In genomic region chr7:94223375-94224084, GRCh38 we compare ENCODE assay signal across 8 cellular contexts.
DNase-seq lines count a peak whose midpoint lies in the region; ATAC-seq and TF ChIP-seq lines count a peak whose summit lies in the region.

No MANE protein-coding gene starts in this region.

- H3K36me3 Mint-ChIP-seq in activated CD4-positive, alpha-beta memory T cell treated with anti-CD3 and anti-CD28 coated beads for 36 hours, result no peaks in the 10 kb centered on the region

- peak overlapping the region; percentile 24 for H3K4me3 ChIP-seq in astrocyte of the spinal cord (ENCODE audit: low read depth, low read length)

- in situ Hi-C loops in astrocyte of the spinal cord (cut with HindIII; ENCODE audit: low sequenced_read_pairs), result no loop called here

- H3K4me1 Mint-ChIP-seq in activated CD4-positive, alpha-beta memory T cell treated with anti-CD3 and anti-CD28 coated beads for 36 hours (ENCODE audit: low read depth), result no peaks in the 10 kb centered on the region

- DNase-seq in NCI-H1092 (lab: John Stamatoyannopoulos, UW) (peak; percentile 19), astrocyte of the spinal cord (ENCODE audit: low read depth, low spot score) (peak; percentile 72), myocyte (ENCODE audit: low read depth) (peak; percentile 72), NCI-H187 treated with DMSO at 0.1 percent for 48 hours (lab: John Stamatoyannopoulos, UW) (no peak)
- DNase-seq in stimulated activated CD4-positive, alpha-beta T cell treated with anti-CD3 and anti-CD28 coated beads, Interleukin-4, amount 100 ng/mL, for 24 hours, result no peak
- DNase-seq in activated CD4-positive, alpha-beta memory T cell treated with anti-CD3 and anti-CD28 coated beads for 36 hours, result no peak

- no peak overlapping the region for H3K27ac Mint-ChIP-seq in activated CD4-positive, alpha-beta memory T cell treated with anti-CD3 and anti-CD28 coated beads for 36 hours

- POLR2A ChIA-PET in activated CD4-positive, alpha-beta memory T cell treated with anti-CD3 and anti-CD28 coated beads for 36 hours (lab: Charles Lee), result no interaction called here

- no peak for ATAC-seq in GM21786 (IDR thresholded peaks at IDR 0.05; ENCODE audit: unreplicated experiment)

- peaks cover 2% of the 10 kb centered on the region for H3K9me3 Mint-ChIP-seq in activated CD4-positive, alpha-beta memory T cell treated with anti-CD3 and anti-CD28 coated beads for 36 hours

- no peaks in the 10 kb centered on the region for H3K27me3 Mint-ChIP-seq in activated CD4-positive, alpha-beta memory T cell treated with anti-CD3 and anti-CD28 coated beads for 36 hours

- TF ChIP-seq CTCF in GM12872 (IDR thresholded peaks at IDR 0.05; ENCODE audit: insufficient read depth, low read depth, low read length) (peak; percentile 41; the same call in 1 of the 3 replicates), astrocyte of the spinal cord (IDR thresholded peaks at IDR 0.05; ENCODE audit: low read depth, low read length) (peak; percentile 71)

- CTCF ChIA-PET in activated CD4-positive, alpha-beta memory T cell treated with anti-CD3 and anti-CD28 coated beads for 36 hours (lab: Charles Lee), result no interaction called here

- H3K4me3 Mint-ChIP-seq in activated CD4-positive, alpha-beta memory T cell treated with anti-CD3 and anti-CD28 coated beads for 36 hours, result no peak overlapping the region

- intact Hi-C loops in activated CD4-positive, alpha-beta memory T cell treated with anti-CD3 and anti-CD28 coated beads for 36 hours (cut with micrococcal nuclease), result no loop called here

Comparison
In these comparisons a context has a peak if more than half of its experiments do, and no peak if none do; other contexts are left out.
1. DNase-seq: peak in NCI-H1092 (single experiment), astrocyte of the spinal cord (single experiment) and myocyte (single experiment); none in stimulated activated CD4-positive, alpha-beta T cell treated with anti-CD3 and anti-CD28 coated beads, Interleukin-4, amount 100 ng/mL, for 24 hours (single experiment), activated CD4-positive, alpha-beta memory T cell treated with anti-CD3 and anti-CD28 coated beads for 36 hours (single experiment) and NCI-H187 treated with DMSO at 0.1 percent for 48 hours (single experiment).